Comparison of ENCODE assay signal across 8 cellular contexts in genomic region chr15:66603301-66604179, GRCh38. TPM values are rescaled to one million over a fixed set of nuclear protein-coding genes. Genes with fewer than 3 reads are reported as not detected.
DNase-seq lines count a peak whose midpoint lies in the region; ATAC-seq lines count a peak whose summit lies in the region.

No MANE protein-coding gene starts in this region.

- H3K36me3 Mint-ChIP-seq in activated CD4-positive, alpha-beta T cell treated with anti-CD3 and anti-CD28 coated beads, Interleukin-2, amount 10 ng/mL, durations not matched to agents 24 days and 14 days (ENCODE audit: low read depth) = no peaks in the 10 kb centered on the region
- no peaks in the 10 kb centered on the region for H3K36me3 Mint-ChIP-seq in memory B cell

- no peaks in the 10 kb centered on the region for H3K9me3 Mint-ChIP-seq in activated CD4-positive, alpha-beta T cell treated with anti-CD3 and anti-CD28 coated beads, Interleukin-2, amount 10 ng/mL, durations not matched to agents 24 days and 14 days
- no peaks in the 10 kb centered on the region for H3K9me3 Mint-ChIP-seq in memory B cell

- ATAC-seq in memory B cell (ENCODE audit: low read depth) (peak; percentile 69), HG03097 (IDR thresholded peaks at IDR 0.05; ENCODE audit: low FRiP score, unreplicated experiment) (no peak)

- DNase-seq in NCI-H510A treated with DMSO at 0.1 percent for 48 hours (lab: John Stamatoyannopoulos, UW) (peak; percentile 11), NCI-H510A (lab: John Stamatoyannopoulos, UW) (no peak), NCI-H2227 (lab: John Stamatoyannopoulos, UW; ENCODE audit: unreplicated experiment) (peak; percentile 66), dermis microvascular lymphatic vessel endothelial cell (ENCODE audit: low read depth in 2 of 2) (peak; percentile 48 to 71), memory B cell (ENCODE audit: low spot score in 2 of 2) (peak; percentile 43 to 58)
- DNase-seq in activated CD4-positive, alpha-beta T cell treated with anti-CD3 and anti-CD28 coated beads, Interleukin-2, amount 10 ng/mL, durations not matched to agents 24 days and 14 days = peak; percentile 90
- DNase-seq in stimulated activated CD8-positive, alpha-beta memory T cell treated with anti-CD3 and anti-CD28 coated beads, Interleukin-4, amount 100 ng/mL, for 4 hours (ENCODE audit: low read depth in 2 of 2, low spot score in 1 of 2) = peak; percentile 22 to 26

- no peak overlapping the region for H3K4me3 Mint-ChIP-seq in activated CD4-positive, alpha-beta T cell treated with anti-CD3 and anti-CD28 coated beads, Interleukin-2, amount 10 ng/mL, durations not matched to agents 24 days and 14 days
- no peak overlapping the region for H3K4me3 Mint-ChIP-seq in memory B cell

- H3K27ac Mint-ChIP-seq in activated CD4-positive, alpha-beta T cell treated with anti-CD3 and anti-CD28 coated beads, Interleukin-2, amount 10 ng/mL, durations not matched to agents 24 days and 14 days = no peak overlapping the region
- no peak overlapping the region for H3K27ac Mint-ChIP-seq in memory B cell

- peaks cover under 1% of the 10 kb centered on the region for H3K4me1 Mint-ChIP-seq in activated CD4-positive, alpha-beta T cell treated with anti-CD3 and anti-CD28 coated beads, Interleukin-2, amount 10 ng/mL, durations not matched to agents 24 days and 14 days
- H3K4me1 Mint-ChIP-seq in memory B cell = no peaks in the 10 kb centered on the region

- intact Hi-C loops in activated CD4-positive, alpha-beta T cell treated with anti-CD3 and anti-CD28 coated beads, Interleukin-2, amount 10 ng/mL, durations not matched to agents 24 days and 14 days (cut with micrococcal nuclease) = loop anchor here (1.0 kb wide), 2 partner anchors 171 to 248 kb away; no protein-coding TSS in a partner anchor

- peaks cover 9% of the 10 kb centered on the region for H3K27me3 Mint-ChIP-seq in activated CD4-positive, alpha-beta T cell treated with anti-CD3 and anti-CD28 coated beads, Interleukin-2, amount 10 ng/mL, durations not matched to agents 24 days and 14 days
- H3K27me3 Mint-ChIP-seq in memory B cell = peaks cover 4% of the 10 kb centered on the region

RNA-seq across cellular contexts. Expression of gene LCTL, which starts 37.7 kb away (rescaled TPM):
- total RNA-seq in activated CD4-positive, alpha-beta T cell treated with anti-CD3 and anti-CD28 coated beads, Interleukin-2, amount 10 ng/mL, durations not matched to agents 24 days and 14 days = not detected in 2 replicates
- total RNA-seq in dermis microvascular lymphatic vessel endothelial cell = not detected in 2 replicates
